ENCODE assay signal across 1 cellular context in genomic region chr20:10565191-10565921, GRCh38.
TF ChIP-seq lines count a peak whose summit lies in the region.

No MANE protein-coding gene starts in this region.

TF ChIP-seq in HepG2, 621 proteins besides CTCF, POLR2A, EP300 and RAD21 (continued from another document and continues in another):
- TF ChIP-seq ARID3A (IDR thresholded peaks at IDR 0.05; ENCODE audit: low read depth, low read length) = no peak
- TF ChIP-seq STAG1 (CRISPR knock-in tag; IDR thresholded peaks at IDR 0.05) = 0 out of 2 replicates have a peak, but pooled peaks have one; percentile 27
- peak; percentile 95 for TF ChIP-seq KDM1A (CRISPR knock-in tag; IDR thresholded peaks at IDR 0.05)
- TF ChIP-seq ZNF570 (CRISPR knock-in tag; IDR thresholded peaks at IDR 0.05; ENCODE audit: borderline replicate concordance) = 0 out of 2 replicates have a peak, but pooled peaks have one; percentile 28
- peak; percentile 67 for TF ChIP-seq ATF7-NPFF (CRISPR knock-in tag; IDR thresholded peaks at IDR 0.05; ENCODE audit: low read depth)
- TF ChIP-seq, protein P1, sequence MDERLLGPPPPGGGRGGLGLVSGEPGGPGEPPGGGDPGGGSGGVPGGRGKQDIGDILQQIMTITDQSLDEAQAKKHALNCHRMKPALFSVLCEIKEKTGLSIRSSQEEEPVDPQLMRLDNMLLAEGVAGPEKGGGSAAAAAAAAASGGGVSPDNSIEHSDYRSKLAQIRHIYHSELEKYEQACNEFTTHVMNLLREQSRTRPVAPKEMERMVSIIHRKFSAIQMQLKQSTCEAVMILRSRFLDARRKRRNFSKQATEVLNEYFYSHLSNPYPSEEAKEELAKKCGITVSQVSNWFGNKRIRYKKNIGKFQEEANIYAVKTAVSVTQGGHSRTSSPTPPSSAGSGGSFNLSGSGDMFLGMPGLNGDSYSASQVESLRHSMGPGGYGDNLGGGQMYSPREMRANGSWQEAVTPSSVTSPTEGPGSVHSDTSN (CRISPR knock-in tag; IDR thresholded peaks at IDR 0.05) = no peak
- TF ChIP-seq, protein P2, sequence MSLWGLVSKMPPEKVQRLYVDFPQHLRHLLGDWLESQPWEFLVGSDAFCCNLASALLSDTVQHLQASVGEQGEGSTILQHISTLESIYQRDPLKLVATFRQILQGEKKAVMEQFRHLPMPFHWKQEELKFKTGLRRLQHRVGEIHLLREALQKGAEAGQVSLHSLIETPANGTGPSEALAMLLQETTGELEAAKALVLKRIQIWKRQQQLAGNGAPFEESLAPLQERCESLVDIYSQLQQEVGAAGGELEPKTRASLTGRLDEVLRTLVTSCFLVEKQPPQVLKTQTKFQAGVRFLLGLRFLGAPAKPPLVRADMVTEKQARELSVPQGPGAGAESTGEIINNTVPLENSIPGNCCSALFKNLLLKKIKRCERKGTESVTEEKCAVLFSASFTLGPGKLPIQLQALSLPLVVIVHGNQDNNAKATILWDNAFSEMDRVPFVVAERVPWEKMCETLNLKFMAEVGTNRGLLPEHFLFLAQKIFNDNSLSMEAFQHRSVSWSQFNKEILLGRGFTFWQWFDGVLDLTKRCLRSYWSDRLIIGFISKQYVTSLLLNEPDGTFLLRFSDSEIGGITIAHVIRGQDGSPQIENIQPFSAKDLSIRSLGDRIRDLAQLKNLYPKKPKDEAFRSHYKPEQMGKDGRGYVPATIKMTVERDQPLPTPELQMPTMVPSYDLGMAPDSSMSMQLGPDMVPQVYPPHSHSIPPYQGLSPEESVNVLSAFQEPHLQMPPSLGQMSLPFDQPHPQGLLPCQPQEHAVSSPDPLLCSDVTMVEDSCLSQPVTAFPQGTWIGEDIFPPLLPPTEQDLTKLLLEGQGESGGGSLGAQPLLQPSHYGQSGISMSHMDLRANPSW (CRISPR knock-in tag; IDR thresholded peaks at IDR 0.05; ENCODE audit: borderline replicate concordance) = peak; percentile 86; the same call in 1 of the 2 replicates
- 0 out of 2 replicates have a peak, but pooled peaks have one; percentile 38 for TF ChIP-seq E2F2 (CRISPR knock-in tag; IDR thresholded peaks at IDR 0.05; ENCODE audit: borderline replicate concordance)
- TF ChIP-seq ZKSCAN5 (CRISPR knock-in tag; IDR thresholded peaks at IDR 0.05) = no peak
- peak; percentile 96 for TF ChIP-seq HOMEZ (CRISPR knock-in tag; IDR thresholded peaks at IDR 0.05; ENCODE audit: low read depth)
- peak; percentile 90 for TF ChIP-seq ATF3 (CRISPR knock-in tag; IDR thresholded peaks at IDR 0.05)
- TF ChIP-seq CCAR2 (optimal IDR thresholded peaks at IDR 0.05; ENCODE audit: low read depth, low read length) = no peak
- no peak for TF ChIP-seq ZNF670 (CRISPR knock-in tag; IDR thresholded peaks at IDR 0.05; ENCODE audit: borderline replicate concordance)
- no peak for TF ChIP-seq ZBTB14 (CRISPR knock-in tag; IDR thresholded peaks at IDR 0.05)
- no peak for TF ChIP-seq NRL (CRISPR knock-in tag; IDR thresholded peaks at IDR 0.05; ENCODE audit: borderline replicate concordance)
- TF ChIP-seq, protein P3, sequence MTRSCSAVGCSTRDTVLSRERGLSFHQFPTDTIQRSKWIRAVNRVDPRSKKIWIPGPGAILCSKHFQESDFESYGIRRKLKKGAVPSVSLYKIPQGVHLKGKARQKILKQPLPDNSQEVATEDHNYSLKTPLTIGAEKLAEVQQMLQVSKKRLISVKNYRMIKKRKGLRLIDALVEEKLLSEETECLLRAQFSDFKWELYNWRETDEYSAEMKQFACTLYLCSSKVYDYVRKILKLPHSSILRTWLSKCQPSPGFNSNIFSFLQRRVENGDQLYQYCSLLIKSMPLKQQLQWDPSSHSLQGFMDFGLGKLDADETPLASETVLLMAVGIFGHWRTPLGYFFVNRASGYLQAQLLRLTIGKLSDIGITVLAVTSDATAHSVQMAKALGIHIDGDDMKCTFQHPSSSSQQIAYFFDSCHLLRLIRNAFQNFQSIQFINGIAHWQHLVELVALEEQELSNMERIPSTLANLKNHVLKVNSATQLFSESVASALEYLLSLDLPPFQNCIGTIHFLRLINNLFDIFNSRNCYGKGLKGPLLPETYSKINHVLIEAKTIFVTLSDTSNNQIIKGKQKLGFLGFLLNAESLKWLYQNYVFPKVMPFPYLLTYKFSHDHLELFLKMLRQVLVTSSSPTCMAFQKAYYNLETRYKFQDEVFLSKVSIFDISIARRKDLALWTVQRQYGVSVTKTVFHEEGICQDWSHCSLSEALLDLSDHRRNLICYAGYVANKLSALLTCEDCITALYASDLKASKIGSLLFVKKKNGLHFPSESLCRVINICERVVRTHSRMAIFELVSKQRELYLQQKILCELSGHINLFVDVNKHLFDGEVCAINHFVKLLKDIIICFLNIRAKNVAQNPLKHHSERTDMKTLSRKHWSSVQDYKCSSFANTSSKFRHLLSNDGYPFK (CRISPR knock-in tag; IDR thresholded peaks at IDR 0.05; ENCODE audit: borderline replicate concordance) = 0 out of 2 replicates have a peak, but pooled peaks have one; percentile 26
- TF ChIP-seq, protein P4, sequence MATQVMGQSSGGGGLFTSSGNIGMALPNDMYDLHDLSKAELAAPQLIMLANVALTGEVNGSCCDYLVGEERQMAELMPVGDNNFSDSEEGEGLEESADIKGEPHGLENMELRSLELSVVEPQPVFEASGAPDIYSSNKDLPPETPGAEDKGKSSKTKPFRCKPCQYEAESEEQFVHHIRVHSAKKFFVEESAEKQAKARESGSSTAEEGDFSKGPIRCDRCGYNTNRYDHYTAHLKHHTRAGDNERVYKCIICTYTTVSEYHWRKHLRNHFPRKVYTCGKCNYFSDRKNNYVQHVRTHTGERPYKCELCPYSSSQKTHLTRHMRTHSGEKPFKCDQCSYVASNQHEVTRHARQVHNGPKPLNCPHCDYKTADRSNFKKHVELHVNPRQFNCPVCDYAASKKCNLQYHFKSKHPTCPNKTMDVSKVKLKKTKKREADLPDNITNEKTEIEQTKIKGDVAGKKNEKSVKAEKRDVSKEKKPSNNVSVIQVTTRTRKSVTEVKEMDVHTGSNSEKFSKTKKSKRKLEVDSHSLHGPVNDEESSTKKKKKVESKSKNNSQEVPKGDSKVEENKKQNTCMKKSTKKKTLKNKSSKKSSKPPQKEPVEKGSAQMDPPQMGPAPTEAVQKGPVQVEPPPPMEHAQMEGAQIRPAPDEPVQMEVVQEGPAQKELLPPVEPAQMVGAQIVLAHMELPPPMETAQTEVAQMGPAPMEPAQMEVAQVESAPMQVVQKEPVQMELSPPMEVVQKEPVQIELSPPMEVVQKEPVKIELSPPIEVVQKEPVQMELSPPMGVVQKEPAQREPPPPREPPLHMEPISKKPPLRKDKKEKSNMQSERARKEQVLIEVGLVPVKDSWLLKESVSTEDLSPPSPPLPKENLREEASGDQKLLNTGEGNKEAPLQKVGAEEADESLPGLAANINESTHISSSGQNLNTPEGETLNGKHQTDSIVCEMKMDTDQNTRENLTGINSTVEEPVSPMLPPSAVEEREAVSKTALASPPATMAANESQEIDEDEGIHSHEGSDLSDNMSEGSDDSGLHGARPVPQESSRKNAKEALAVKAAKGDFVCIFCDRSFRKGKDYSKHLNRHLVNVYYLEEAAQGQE (IDR thresholded peaks at IDR 0.05; ENCODE audit: borderline replicate concordance in 1 of 2, low read depth in 1 of 2, low read length in 2 of 2) = peak in 1 of 2 experiments; percentile 75; a peak in 1 of 4 replicates
- TF ChIP-seq KDM4B (CRISPR knock-in tag; IDR thresholded peaks at IDR 0.05) = peak; percentile 82
- TF ChIP-seq DMAP1 (CRISPR knock-in tag; IDR thresholded peaks at IDR 0.05) = peak; percentile 82
- peak; percentile 97 for TF ChIP-seq TRIM24 (CRISPR knock-in tag; IDR thresholded peaks at IDR 0.05)
- TF ChIP-seq ZNF792 (CRISPR knock-in tag; IDR thresholded peaks at IDR 0.05) = peak; percentile 96
- TF ChIP-seq NFATC3 (CRISPR knock-in tag; IDR thresholded peaks at IDR 0.05) = no peak
- no peak for TF ChIP-seq SATB2 (CRISPR knock-in tag; IDR thresholded peaks at IDR 0.05)
- TF ChIP-seq MAX (IDR thresholded peaks at IDR 0.05) = peak; percentile 82
- TF ChIP-seq ZNF503 (CRISPR knock-in tag; IDR thresholded peaks at IDR 0.05) = peak; percentile 62; the same call in 1 of the 2 replicates
- no peak for TF ChIP-seq FOXO4 (CRISPR knock-in tag; conservative IDR thresholded peaks at IDR 0.05)
- TF ChIP-seq ZFP82 (CRISPR knock-in tag; IDR thresholded peaks at IDR 0.05; ENCODE audit: borderline replicate concordance) = 0 out of 2 replicates have a peak, but pooled peaks have one; percentile 35
- 0 out of 2 replicates have a peak, but pooled peaks have one; percentile 17 for TF ChIP-seq ZNF775 (CRISPR knock-in tag; IDR thresholded peaks at IDR 0.05; ENCODE audit: borderline replicate concordance)
